Comparison of ENCODE assay signal across 8 cellular contexts in genomic region chrX:17736478-17736855, GRCh38. TPM values are rescaled to one million over a fixed set of nuclear protein-coding genes. Genes with fewer than 3 reads are reported as not detected.
DNase-seq lines count a peak whose midpoint lies in the region; ATAC-seq and TF ChIP-seq lines count a peak whose summit lies in the region.

No MANE protein-coding gene starts in this region.

- H4K91ac ChIP-seq in H9 (ENCODE audit: insufficient read length, low read depth, low read length): no peak overlapping the region

- H2AFZ ChIP-seq in H9 (ENCODE audit: low read length): no peak overlapping the region

- peaks cover 8% of the 10 kb centered on the region for H3K23me2 ChIP-seq in H9 (ENCODE audit: insufficient read length, low read depth, low read length, poor library complexity, severe bottlenecking)

- no peaks in the 10 kb centered on the region for H4K20me1 ChIP-seq in H9 (ENCODE audit: control insufficient read depth, insufficient read depth, insufficient read length)

- no peak overlapping the region for H2BK5ac ChIP-seq in H9 (ENCODE audit: insufficient read length, low read length)

- H3K27me3 ChIP-seq in H9 (ENCODE audit: insufficient read depth, low read length): no peaks in the 10 kb centered on the region
- H3K27me3 ChIP-seq in WERI-Rb-1 (ENCODE audit: insufficient read depth, low read depth, severe bottlenecking): peaks cover 7% of the 10 kb centered on the region

- peaks cover 6 to 18% of the 10 kb centered on the region in 2 experiments; a peak in 3 of 4 replicates for H3K4me1 Mint-ChIP-seq in H9

- no peak overlapping the region for H3K23ac ChIP-seq in H9 (ENCODE audit: insufficient read length, low read depth, low read length)

- H4K5ac ChIP-seq in H9 (ENCODE audit: insufficient read length, low read depth, low read length): no peak overlapping the region

- H2BK20ac ChIP-seq in H9 (ENCODE audit: low read depth, low read length, poor library complexity, severe bottlenecking): no peak overlapping the region

- H3K9me3 ChIP-seq in H9 (ENCODE audit: control insufficient read depth, low read depth, low read length) (no peaks in the 10 kb centered on the region), WERI-Rb-1 (ENCODE audit: severe bottlenecking) (no peaks in the 10 kb centered on the region)

- no peaks in the 10 kb centered on the region for H3K79me1 ChIP-seq in H9 (ENCODE audit: insufficient read depth, low read depth, low read length, poor library complexity, severe bottlenecking)

- H3K27ac ChIP-seq in H9 (ENCODE audit: insufficient read length, low read depth, low read length) (no peak overlapping the region), WERI-Rb-1 (peak overlapping the region; percentile 59)

- H3K4me3 ChIP-seq in WERI-Rb-1 (ENCODE audit: low read depth, low read length) (peak overlapping the region; percentile 48), fibroblast of mammary gland (ENCODE audit: control insufficient read depth, low read depth, low read length) (peak overlapping the region; percentile 46), retinal pigment epithelial cell (ENCODE audit: low read length) (peak overlapping the region; percentile 49)

- no peak overlapping the region for H2BK120ac ChIP-seq in H9 (ENCODE audit: low read depth, low read length, poor library complexity, severe bottlenecking)

- H3K4me2 ChIP-seq in H9 (ENCODE audit: insufficient read depth, insufficient read length, low read length): no peak overlapping the region

- no peak overlapping the region for H4K8ac ChIP-seq in H9 (replicated peaks; ENCODE audit: insufficient read length, low read depth, low read length)

- H3K4me1 ChIP-seq in H9 (ENCODE audit: insufficient read depth, low read length): no peaks in the 10 kb centered on the region

- H3K9ac ChIP-seq in H9 (ENCODE audit: extremely low read depth, insufficient read length, low read length): no peak overlapping the region

- ATAC-seq in HG03521 (IDR thresholded peaks at IDR 0.05; ENCODE audit: unreplicated experiment): no peak

- DNase-seq in H9: no peak
- DNase-seq in WERI-Rb-1: no peak
- DNase-seq in fibroblast of mammary gland (ENCODE audit: low read depth): no peak
- no peak for DNase-seq in retinal pigment epithelial cell (ENCODE audit: low read depth)
- DNase-seq in NCI-H748 (lab: John Stamatoyannopoulos, UW; ENCODE audit: unreplicated experiment): no peak
- no peak for DNase-seq in iPS-NIHi7 (ENCODE audit: extremely low spot score)
- DNase-seq in foreskin melanocyte: no peak

- H2BK15ac ChIP-seq in H9 (ENCODE audit: low read depth, low read length): no peak overlapping the region

- H3K36me3 ChIP-seq in WERI-Rb-1: no peaks in the 10 kb centered on the region

- no peak overlapping the region for H3K14ac ChIP-seq in H9 (ENCODE audit: insufficient read depth, low read length)

- WGBS in H9 (ENCODE audit: extremely low coverage, insufficient read length, low lambda C conversion rate): no CpG with 5 or more reads among the region's 5 CpGs

- no peak overlapping the region for H3K56ac ChIP-seq in H9 (ENCODE audit: insufficient read length, low read depth, low read length)

- no peak overlapping the region for H3K4ac ChIP-seq in H9 (ENCODE audit: low read depth, low read length)

- H3K36me3 Mint-ChIP-seq in H9 (ENCODE audit: insufficient read depth in 1 of 3, low read depth in 3 of 3): peaks cover 0 to 7% (median 2%) of the 10 kb centered on the region in 3 experiments; a peak in 2 of 7 replicates

- H3K27ac Mint-ChIP-seq in H9: no peak overlapping the region

- peaks cover 0 to 10% of the 10 kb centered on the region in 2 experiments; a peak in 1 of 5 replicates for H3K9me3 Mint-ChIP-seq in H9

- peak overlapping the region; percentile 63 to 74 for H3K4me3 Mint-ChIP-seq in H9

- H3K18ac ChIP-seq in H9 (ENCODE audit: insufficient read length, low read depth, low read length): no peak overlapping the region

- H3T11ph ChIP-seq in H9 (ENCODE audit: low read length): no peak overlapping the region

- TF ChIP-seq CTCF in H9 (conservative IDR thresholded peaks at IDR 0.05) (no peak), WERI-Rb-1 (IDR thresholded peaks at IDR 0.05; ENCODE audit: low read depth, low read length) (no peak), fibroblast of mammary gland (conservative IDR thresholded peaks at IDR 0.05; ENCODE audit: control insufficient read depth, insufficient read depth, low read depth, low read length) (no peak), retinal pigment epithelial cell (conservative IDR thresholded peaks at IDR 0.05; ENCODE audit: low read depth, low read length) (no peak)

- no peaks in the 10 kb centered on the region for H3K79me2 ChIP-seq in H9 (ENCODE audit: insufficient read depth, low read length)

- no peak overlapping the region for H2AK5ac ChIP-seq in H9 (ENCODE audit: insufficient read length, low read length)

- no peak overlapping the region for H2BK12ac ChIP-seq in H9 (ENCODE audit: insufficient read length, low read depth, low read length)

- peaks cover 36% of the 10 kb centered on the region for H3K27me3 Mint-ChIP-seq in H9 (ENCODE audit: low read depth)

RNA-seq across cellular contexts. Expression of gene SCML1, which starts 0.8 kb away (rescaled TPM):
- total RNA-seq in H9 (2021): 1.3 and 1.6 TPM in 2 replicates
